ENCODE assay signal across 11 cellular contexts in the genomic region with DNA sequence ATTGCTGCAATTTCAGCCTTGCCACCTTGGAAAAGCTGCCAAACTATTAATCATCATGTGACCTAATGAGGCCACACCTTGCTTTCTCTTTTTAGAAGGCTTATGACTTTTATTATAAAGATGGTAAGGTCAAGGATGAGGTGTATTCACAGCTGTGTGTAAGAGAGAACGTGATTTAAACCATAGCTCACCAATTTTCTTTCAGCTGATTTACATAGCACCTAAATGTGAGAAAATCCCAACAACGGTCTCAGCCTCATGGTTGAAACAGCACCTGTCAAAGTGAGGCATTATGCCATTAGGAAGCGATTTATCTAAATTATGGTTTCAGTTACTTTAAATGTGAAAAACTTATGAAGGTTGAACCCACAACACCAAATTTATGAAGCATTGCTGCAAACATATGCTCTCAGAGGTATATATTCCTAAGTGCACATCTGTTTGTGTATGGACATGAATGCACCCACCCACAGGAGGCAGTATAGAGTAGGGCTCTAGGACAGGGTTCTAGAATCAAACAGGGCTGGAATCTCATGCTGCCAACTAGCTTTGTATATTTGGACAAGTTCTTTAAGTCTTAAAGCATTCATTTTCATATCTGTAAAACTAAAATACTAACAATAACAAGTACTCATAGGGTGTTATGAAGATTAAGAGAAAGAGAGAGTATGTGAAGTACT. TPM values are rescaled to one million over a fixed set of nuclear protein-coding genes. Genes with fewer than 3 reads are reported as not detected.
A peak's percentile ranks its signal among the peaks of the same experiment; 100 is the strongest.
DNase-seq lines count a peak whose midpoint lies in the region; ATAC-seq and TF ChIP-seq lines count a peak whose summit lies in the region.
"Had no signal": no experiment of that assay in that cellular context is flagged by ENCODE, and none has a peak within 500 bp of the region (broad histone marks: within the 10 kb centered on the region; RNA-seq: fewer than 3 reads in every experiment).

No MANE protein-coding gene starts in this region.

- in situ Hi-C loops in ACHN (cut with HindIII; ENCODE audit: low pct_ligation_motif_present, low pct_unique_long_range_greater_than_20kb, low sequenced_read_pairs), result no loop called here

- ATAC-seq in HG03108 (IDR thresholded peaks at IDR 0.05; ENCODE audit: unreplicated experiment) (no peak), HG03039 (IDR thresholded peaks at IDR 0.05; ENCODE audit: unreplicated experiment) (no peak)

- H3K9me3 Mint-ChIP-seq in endodermal cell, result no peaks in the 10 kb centered on the region
- H3K9me3 Mint-ChIP-seq: activated naive CD8-positive, alpha-beta T cell treated with anti-CD3 and anti-CD28 coated beads for 36 hours had no signal

- H3K36me3 Mint-ChIP-seq in endodermal cell (ENCODE audit: low read depth), result peaks cover 31% of the 10 kb centered on the region
- H3K36me3 Mint-ChIP-seq: activated naive CD8-positive, alpha-beta T cell treated with anti-CD3 and anti-CD28 coated beads for 36 hours had no signal

- no peak overlapping the region for H3K4me3 Mint-ChIP-seq in endodermal cell
- H3K4me3 Mint-ChIP-seq: activated naive CD8-positive, alpha-beta T cell treated with anti-CD3 and anti-CD28 coated beads for 36 hours had no signal

- peak; percentile 30 for DNase-seq in ACHN
- DNase-seq in HuH-7 (ENCODE audit: low spot score), result peak; percentile 12
- DNase-seq in endodermal cell, result peak; percentile 71
- no peak for DNase-seq in midbrain (lab: John Stamatoyannopoulos, UW)
- DNase-seq in NCI-H2196 (lab: John Stamatoyannopoulos, UW; ENCODE audit: unreplicated experiment), result no peak
- DNase-seq: activated naive CD8-positive, alpha-beta T cell treated with anti-CD3 and anti-CD28 coated beads for 36 hours; NCI-H2107 had no signal

- H3K27me3 Mint-ChIP-seq in endodermal cell (ENCODE audit: insufficient read depth), result no peaks in the 10 kb centered on the region
- H3K27me3 Mint-ChIP-seq: activated naive CD8-positive, alpha-beta T cell treated with anti-CD3 and anti-CD28 coated beads for 36 hours had no signal

- H3K4me1 Mint-ChIP-seq in endodermal cell, result peaks cover 4% of the 10 kb centered on the region

- H3K4me1 ChIP-seq in endodermal cell (ENCODE audit: control insufficient read depth, insufficient read depth, low read length), result no peaks in the 10 kb centered on the region

- no peaks in the 10 kb centered on the region for H3K9me3 ChIP-seq in endodermal cell (ENCODE audit: control insufficient read depth, low read length)

- no peak overlapping the region for H3K27ac Mint-ChIP-seq in endodermal cell
- H3K27ac Mint-ChIP-seq: activated naive CD8-positive, alpha-beta T cell treated with anti-CD3 and anti-CD28 coated beads for 36 hours had no signal

- TF ChIP-seq CTCF in GM12875 (IDR thresholded peaks at IDR 0.05; ENCODE audit: borderline replicate concordance, insufficient read depth, low read depth, low read length) (peak; percentile 61), endodermal cell (conservative IDR thresholded peaks at IDR 0.05) (peak; percentile 82)

- H3K4me3 ChIP-seq in GM12875 (ENCODE audit: low read depth, low read length), result no peak overlapping the region
- H3K4me3 ChIP-seq in endodermal cell (ENCODE audit: low read length), result no peak overlapping the region

- no peak overlapping the region for H3K27ac ChIP-seq in endodermal cell (ENCODE audit: low read depth, low read length)

- H3K9ac ChIP-seq in endodermal cell (ENCODE audit: extremely low read depth, low read length, poor library complexity, severe bottlenecking), result no peak overlapping the region

- H3K36me3 ChIP-seq in endodermal cell (ENCODE audit: control insufficient read depth, insufficient read depth, low read length), result peaks cover 85% of the 10 kb centered on the region

- WGBS in endodermal cell (ENCODE audit: insufficient coverage in 1 of 2, insufficient read length in 1 of 2), 2 experiments, result 98% methylated on average over 3 of the region's 3 CpGs; no CpG with 5 or more reads in 1 of the 2 experiments

- H3K27me3 ChIP-seq in endodermal cell (ENCODE audit: control insufficient read depth, insufficient read depth, low read length, poor library complexity, severe bottlenecking), result no peaks in the 10 kb centered on the region

RNA-seq across cellular contexts. Expression of gene ANXA3, which starts 40.7 kb away (rescaled TPM):
- 10 to 100 TPM; 25.5 to 43.9 TPM for total RNA-seq in endodermal cell
- polyA plus RNA-seq in endodermal cell (2013, experiment 1 of 2), result 23.0 TPM
- 31.4 TPM for polyA plus RNA-seq in endodermal cell (2013, experiment 2 of 2)
- total RNA-seq: myocyte had no signal

Comparison
In these comparisons a context has a peak if more than half of its experiments do, and no peak if none do; other contexts are left out.
1. DNase-seq: peak in ACHN (single experiment), HuH-7 (single experiment) and endodermal cell (single experiment); none in midbrain (single experiment) and NCI-H2196 (single experiment).